ENCODE assay signal across 31 cellular contexts in genomic region chr6:129287778-129288177, GRCh38.
"Had no signal": no experiment of that assay in that cellular context is flagged by ENCODE, and none has a peak within 500 bp of the region (broad histone marks: within the 10 kb centered on the region; RNA-seq: fewer than 3 reads in every experiment).

No MANE protein-coding gene starts in this region.

- ATAC-seq: activated naive CD4-positive, alpha-beta T cell treated with anti-CD3 and anti-CD28 coated beads, Interleukin-2, amount 50 U/mL, for 72 hours; activated naive CD8-positive, alpha-beta T cell treated with anti-CD3 and anti-CD28 coated beads, Interleukin-2, amount 50 U/mL, for 24 hours; activated T-cell treated with anti-CD3 and anti-CD28 coated beads, Interleukin-2, amount 50 U/mL, for 4 hours; activated T-cell treated with anti-CD3 and anti-CD28 coated beads, Interleukin-2, amount 50 U/mL, for 72 hours; activated T-helper 17 cell treated with anti-CD3 and anti-CD28 coated beads, Interleukin-2, amount 50 U/mL, for 72 hours; body of pancreas had no signal

- H3K27ac ChIP-seq: adrenal gland, ascending aorta, body of pancreas, brain microvascular endothelial cell, breast epithelium, cardiac muscle cell had no signal

- H3K4me3 ChIP-seq: adrenal gland, ascending aorta, body of pancreas, breast epithelium, cardiac muscle cell had no signal

- DNase-seq: activated effector memory CD4-positive, alpha-beta T cell treated with anti-CD3 and anti-CD28 coated beads, Interleukin-2, amount 50 U/mL, for 16 hours; activated effector memory CD4-positive, alpha-beta T cell treated with Interleukin-2 at 50 U/mL for 16 hours; activated gamma-delta T cell; activated gamma-delta T cell treated with Interleukin-2 at 50 U/mL for 16 hours; activated naive CD4-positive, alpha-beta T cell; activated naive CD4-positive, alpha-beta T cell treated with anti-CD3 and anti-CD28 coated beads for 36 hours; activated naive CD4-positive, alpha-beta T cell treated with anti-CD3 and anti-CD28 coated beads, Interleukin-2, amount 10 ng/mL, durations not matched to agents 7 days and 5 days; activated naive CD4-positive, alpha-beta T cell treated with anti-CD3 and anti-CD28 coated beads, Interleukin-2, amount 50 U/mL, for 16 hours; activated naive CD4-positive, alpha-beta T cell treated with Interleukin-2 at 50 U/mL for 16 hours; activated naive CD8-positive, alpha-beta T cell treated with anti-CD3 and anti-CD28 coated beads for 36 hours; activated naive CD8-positive, alpha-beta T cell treated with anti-CD3 and anti-CD28 coated beads, Interleukin-2, amount 10 ng/mL, durations not matched to agents 7 days and 5 days; activated naive CD8-positive, alpha-beta T cell treated with anti-CD3 and anti-CD28 coated beads, Interleukin-2, amount 50 U/mL, for 24 hours; activated T-cell treated with anti-CD3 and anti-CD28 coated beads, Interleukin-2, amount 50 U/mL, for 24 hours; activated T-cell treated with anti-CD3 and anti-CD28 coated beads, Interleukin-2, amount 50 U/mL, for 4 hours; activated T-cell treated with anti-CD3 and anti-CD28 coated beads, Interleukin-2, amount 50 U/mL, for 48 hours; activated T-cell treated with anti-CD3 and anti-CD28 coated beads, Interleukin-2, amount 50 U/mL, for 72 hours; adrenal gland; amniotic stem cell; amygdala; anterior cingulate cortex; aorta; body of pancreas; brain microvascular endothelial cell; caudate nucleus; central memory CD4-positive, alpha-beta T cell; cerebellar nuclear complex had no signal

- H3K36me3 ChIP-seq: adrenal gland, ascending aorta, brain microvascular endothelial cell, breast epithelium had no signal

- H3K27me3 ChIP-seq: adrenal gland, ascending aorta, body of pancreas, brain microvascular endothelial cell, breast epithelium, cardiac muscle cell had no signal

- H3K4me1 ChIP-seq: adrenal gland, ascending aorta, body of pancreas, breast epithelium had no signal

- H3K9me3 ChIP-seq: adrenal gland, ascending aorta, body of pancreas, breast epithelium had no signal
